ENCODE assay signal across 21 cellular contexts in genomic region chr2:178227187-178227586, GRCh38. TPM values are rescaled to one million over a fixed set of nuclear protein-coding genes. Genes with fewer than 3 reads are reported as not detected.
DNase-seq lines count a peak whose midpoint lies in the region; ATAC-seq and TF ChIP-seq lines count a peak whose summit lies in the region.
"Had no signal": no experiment of that assay in that cellular context is flagged by ENCODE, and none has a peak within 500 bp of the region (broad histone marks: within the 10 kb centered on the region; RNA-seq: fewer than 3 reads in every experiment).

No MANE protein-coding gene starts in this region.

- no peaks in the 10 kb centered on the region for H3K36me3 ChIP-seq in fibroblast of lung (ENCODE audit: control insufficient read depth, insufficient read depth, low read length)
- H3K36me3 ChIP-seq: left ventricle myocardium inferior, sigmoid colon had no signal

- H2AFZ ChIP-seq in fibroblast of lung (ENCODE audit: low read length), result no peak overlapping the region

- H3K27ac Mint-ChIP-seq in CD4-positive, alpha-beta T cell, result no peak overlapping the region
- H3K27ac Mint-ChIP-seq: activated CD8-positive, alpha-beta memory T cell treated with anti-CD3 and anti-CD28 coated beads, Interleukin-2, amount 10 ng/mL, durations not matched to agents 7 days and 5 days had no signal

- no peaks in the 10 kb centered on the region for H3K36me3 Mint-ChIP-seq in CD4-positive, alpha-beta T cell (ENCODE audit: low read depth)
- H3K36me3 Mint-ChIP-seq: activated CD8-positive, alpha-beta memory T cell treated with anti-CD3 and anti-CD28 coated beads, Interleukin-2, amount 10 ng/mL, durations not matched to agents 7 days and 5 days had no signal

- no peaks in the 10 kb centered on the region for H3K27me3 ChIP-seq in fibroblast of lung (ENCODE audit: control insufficient read depth, insufficient read depth, low read length)
- no peaks in the 10 kb centered on the region for H3K27me3 ChIP-seq in CD4-positive, alpha-beta T cell (ENCODE audit: control insufficient read depth, insufficient read depth, low read length)
- H3K27me3 ChIP-seq: body of pancreas, sigmoid colon had no signal

- H3K9me3 Mint-ChIP-seq in CD4-positive, alpha-beta T cell, result no peaks in the 10 kb centered on the region

- peaks cover 38% of the 10 kb centered on the region for H3K27me3 Mint-ChIP-seq in CD4-positive, alpha-beta T cell

- H3K27ac ChIP-seq in RWPE1, result no peak overlapping the region
- no peak overlapping the region for H3K27ac ChIP-seq in fibroblast of lung (ENCODE audit: insufficient read depth, low read length)
- H3K27ac ChIP-seq in CD4-positive, alpha-beta T cell (ENCODE audit: low read depth, low read length), result no peak overlapping the region
- H3K27ac ChIP-seq: body of pancreas, C4-2B, HL-60, left ventricle myocardium inferior, sigmoid colon had no signal

- H3K9me3 ChIP-seq in fibroblast of lung (ENCODE audit: control insufficient read depth, insufficient read depth, low read depth, low read length), result no peaks in the 10 kb centered on the region
- H3K9me3 ChIP-seq in CD4-positive, alpha-beta T cell (ENCODE audit: control insufficient read depth, low read length), result no peaks in the 10 kb centered on the region
- H3K9me3 ChIP-seq: body of pancreas, left ventricle myocardium inferior, sigmoid colon had no signal

- TF ChIP-seq CTCF in RWPE1 (conservative IDR thresholded peaks at IDR 0.05; ENCODE audit: low read depth) (no peak), fibroblast of lung (conservative IDR thresholded peaks at IDR 0.05 in 1 of 2, IDR thresholded peaks at IDR 0.05 in 1 of 2; ENCODE audit: low read depth in 1 of 2, low read length in 2 of 2) (no peak)
- TF ChIP-seq CTCF in CD4-positive, alpha-beta T cell (IDR thresholded peaks at IDR 0.05), result no peak

- DNase-seq in GM03348 (ENCODE audit: low spot score) (peak; percentile 42), RWPE1 (ENCODE audit: low spot score) (peak; percentile 21), fibroblast of lung (ENCODE audit: low read depth in 2 of 2) (peak; percentile 55 to 73), skeletal muscle cell (ENCODE audit: low read depth) (peak; percentile 32), Ammon's horn (ENCODE audit: low spot score) (no peak), NCI-H1436 (lab: John Stamatoyannopoulos, UW) (no peak)
- DNase-seq in CD4-positive, alpha-beta T cell, result no peak
- DNase-seq: activated CD8-positive, alpha-beta memory T cell treated with anti-CD3 and anti-CD28 coated beads, Interleukin-2, amount 10 ng/mL, durations not matched to agents 7 days and 5 days; activated effector memory CD4-positive, alpha-beta T cell treated with anti-CD3 and anti-CD28 coated beads, Interleukin-2, amount 50 U/mL, for 16 hours; body of pancreas; hypothalamus; Karpas-422; left ventricle myocardium inferior; NCI-H146; NCI-H345; occipital lobe; sigmoid colon; stimulated activated CD4-positive, alpha-beta T cell treated with anti-CD3 and anti-CD28 coated beads, Interleukin-4, amount 100 ng/mL, for 1 hour; T-helper 9 cell had no signal

- intact Hi-C loops in CD4-positive, alpha-beta T cell (cut with DNase I, micrococcal nuclease), result no loop called here

- no peaks in the 10 kb centered on the region for H3K4me1 ChIP-seq in fibroblast of lung (ENCODE audit: control insufficient read depth, extremely low read depth, insufficient read depth, low read length)
- H3K4me1 ChIP-seq: body of pancreas, left ventricle myocardium inferior, sigmoid colon had no signal

- POLR2A ChIA-PET in RWPE1 (lab: Yijun Ruan, JAX; ENCODE audit: low non-redundant PET), result no interaction called here
- POLR2A ChIA-PET in CD4-positive, alpha-beta T cell (lab: Charles Lee), result no interaction called here

- H3K4me3 Mint-ChIP-seq in CD4-positive, alpha-beta T cell, result no peak overlapping the region
- H3K4me3 Mint-ChIP-seq: activated CD8-positive, alpha-beta memory T cell treated with anti-CD3 and anti-CD28 coated beads, Interleukin-2, amount 10 ng/mL, durations not matched to agents 7 days and 5 days had no signal

- H3K4me3 ChIP-seq in fibroblast of lung (replicated peaks in 1 of 4; ENCODE audit: control extremely low read depth in 1 of 4, insufficient read depth in 1 of 4, low read depth in 3 of 4, low read length in 4 of 4), result no peak overlapping the region
- H3K4me3 ChIP-seq in skeletal muscle cell (ENCODE audit: low read depth, low read length), result no peak overlapping the region
- H3K4me3 ChIP-seq: body of pancreas, left ventricle myocardium inferior, sigmoid colon had no signal

- no peak for ATAC-seq in CD4-positive, alpha-beta T cell (ENCODE audit: poor library complexity)
- ATAC-seq: activated CD8-positive, alpha-beta memory T cell treated with anti-CD3 and anti-CD28 coated beads, Interleukin-2, amount 10 ng/mL, durations not matched to agents 7 days and 5 days; body of pancreas had no signal

- no peaks in the 10 kb centered on the region for H3K4me1 Mint-ChIP-seq in CD4-positive, alpha-beta T cell (ENCODE audit: low read depth)
- H3K4me1 Mint-ChIP-seq: activated CD8-positive, alpha-beta memory T cell treated with anti-CD3 and anti-CD28 coated beads, Interleukin-2, amount 10 ng/mL, durations not matched to agents 7 days and 5 days had no signal

- no peaks in the 10 kb centered on the region for H3K79me2 ChIP-seq in fibroblast of lung (ENCODE audit: control insufficient read depth, insufficient read depth, low read length)

- H4K20me1 ChIP-seq in fibroblast of lung (ENCODE audit: control insufficient read depth, extremely low read depth, insufficient read depth, low read length), result no peaks in the 10 kb centered on the region

- no peak overlapping the region for H3K9ac ChIP-seq in fibroblast of lung (ENCODE audit: insufficient read depth, low read length)

- CTCF ChIA-PET in RWPE1 (lab: Yijun Ruan, JAX), result no interaction called here
- CTCF ChIA-PET in CD4-positive, alpha-beta T cell (lab: Charles Lee), result no interaction called here

- no peak overlapping the region for H3K4me2 ChIP-seq in fibroblast of lung (ENCODE audit: extremely low read depth, insufficient read depth, low read length)

RNA-seq across cellular contexts. Expression of gene OSBPL6, which starts 32.9 kb away (rescaled TPM):
- 2.1 and 5.3 TPM in 2 replicates for total RNA-seq in fibroblast of lung
- polyA plus RNA-seq in fibroblast of lung, result 1.0 and 3.5 TPM in 2 replicates
- 0.71 and 2.3 TPM in 2 replicates for polyA plus RNA-seq in fibroblast of lung (2012)
- polyA minus RNA-seq in fibroblast of lung (ENCODE audit: low replicate concordance), result 0.41 and 1.6 TPM in 2 replicates
- under 1 TPM; 0.08 to 0.11 TPM for total RNA-seq in CD4-positive, alpha-beta T cell

Comparison
In these comparisons a context has a peak if more than half of its experiments do, and no peak if none do; other contexts are left out.
1. DNase-seq: peak in GM03348 (single experiment), RWPE1 (single experiment), fibroblast of lung (2 of 2) and skeletal muscle cell (single experiment); none in Ammon's horn (single experiment), NCI-H1436 (single experiment) and CD4-positive, alpha-beta T cell (0 of 10).